In the genomic region with DNA sequence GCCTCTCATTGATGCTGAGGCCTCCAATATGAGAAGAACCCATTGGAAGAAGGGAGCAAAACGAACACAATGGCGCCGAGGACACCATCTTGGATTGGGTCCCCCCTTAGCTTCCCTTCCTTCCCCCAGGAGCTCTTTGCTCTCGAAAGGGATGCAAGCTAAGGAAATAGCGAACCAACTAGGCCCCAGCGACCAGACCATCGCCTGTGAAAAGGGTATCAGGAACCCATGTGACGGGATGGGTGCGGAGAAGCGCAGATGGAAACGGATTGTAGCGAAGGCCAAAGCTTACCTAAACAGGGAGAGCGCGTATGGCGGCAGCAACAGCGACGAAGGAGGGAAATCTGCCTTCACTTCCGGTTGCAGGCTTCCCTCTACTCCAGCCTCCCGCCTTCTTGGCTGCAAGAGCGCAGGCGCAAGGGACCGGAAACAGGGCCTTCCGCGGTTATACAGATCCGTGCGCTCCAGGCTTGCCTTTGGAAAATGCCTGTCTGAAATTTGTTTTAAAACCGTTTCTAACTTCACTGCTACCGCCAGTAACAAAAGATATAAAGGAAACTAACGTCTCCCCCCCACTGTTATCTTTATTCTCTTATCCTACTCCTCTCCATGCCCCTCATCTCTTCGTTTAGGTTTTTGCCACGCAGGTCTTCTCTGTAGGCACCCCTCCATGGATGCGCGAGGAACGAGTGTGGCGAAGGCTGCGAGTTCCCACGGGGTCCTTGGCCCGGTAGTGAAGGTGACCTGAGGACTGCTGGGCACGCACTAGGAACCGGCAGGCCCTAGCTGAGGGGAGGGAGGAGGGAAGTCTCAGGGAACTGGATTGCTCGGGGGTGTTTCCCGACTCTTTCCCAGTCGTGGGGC, we compare ENCODE assay signal across 1 cellular context.
TF ChIP-seq lines count a peak whose summit lies in the region.

A gene (minus strand): TSS at position 346 of the 864 bp plus-strand sequence. CDS start 1,471 bp downstream, outside the sequence.

TF ChIP-seq in A549, 52 proteins besides CTCF, POLR2A, EP300 and RAD21 (continued from another document):
- TF ChIP-seq, protein P1, sequence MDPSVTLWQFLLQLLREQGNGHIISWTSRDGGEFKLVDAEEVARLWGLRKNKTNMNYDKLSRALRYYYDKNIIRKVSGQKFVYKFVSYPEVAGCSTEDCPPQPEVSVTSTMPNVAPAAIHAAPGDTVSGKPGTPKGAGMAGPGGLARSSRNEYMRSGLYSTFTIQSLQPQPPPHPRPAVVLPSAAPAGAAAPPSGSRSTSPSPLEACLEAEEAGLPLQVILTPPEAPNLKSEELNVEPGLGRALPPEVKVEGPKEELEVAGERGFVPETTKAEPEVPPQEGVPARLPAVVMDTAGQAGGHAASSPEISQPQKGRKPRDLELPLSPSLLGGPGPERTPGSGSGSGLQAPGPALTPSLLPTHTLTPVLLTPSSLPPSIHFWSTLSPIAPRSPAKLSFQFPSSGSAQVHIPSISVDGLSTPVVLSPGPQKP (IDR thresholded peaks at IDR 0.05; ENCODE audit: low read depth, low read length): peak; percentile 32; the same call in 1 of the 2 replicates
- TF ChIP-seq, protein P2, sequence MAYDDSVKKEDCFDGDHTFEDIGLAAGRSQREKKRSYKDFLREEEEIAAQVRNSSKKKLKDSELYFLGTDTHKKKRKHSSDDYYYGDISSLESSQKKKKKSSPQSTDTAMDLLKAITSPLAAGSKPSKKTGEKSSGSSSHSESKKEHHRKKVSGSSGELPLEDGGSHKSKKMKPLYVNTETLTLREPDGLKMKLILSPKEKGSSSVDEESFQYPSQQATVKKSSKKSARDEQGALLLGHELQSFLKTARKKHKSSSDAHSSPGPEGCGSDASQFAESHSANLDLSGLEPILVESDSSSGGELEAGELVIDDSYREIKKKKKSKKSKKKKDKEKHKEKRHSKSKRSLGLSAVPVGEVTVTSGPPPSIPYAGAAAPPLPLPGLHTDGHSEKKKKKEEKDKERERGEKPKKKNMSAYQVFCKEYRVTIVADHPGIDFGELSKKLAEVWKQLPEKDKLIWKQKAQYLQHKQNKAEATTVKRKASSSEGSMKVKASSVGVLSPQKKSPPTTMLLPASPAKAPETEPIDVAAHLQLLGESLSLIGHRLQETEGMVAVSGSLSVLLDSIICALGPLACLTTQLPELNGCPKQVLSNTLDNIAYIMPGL (CRISPR knock-in tag; IDR thresholded peaks at IDR 0.05; ENCODE audit: borderline replicate concordance): no peak
- TF ChIP-seq, protein P3, sequence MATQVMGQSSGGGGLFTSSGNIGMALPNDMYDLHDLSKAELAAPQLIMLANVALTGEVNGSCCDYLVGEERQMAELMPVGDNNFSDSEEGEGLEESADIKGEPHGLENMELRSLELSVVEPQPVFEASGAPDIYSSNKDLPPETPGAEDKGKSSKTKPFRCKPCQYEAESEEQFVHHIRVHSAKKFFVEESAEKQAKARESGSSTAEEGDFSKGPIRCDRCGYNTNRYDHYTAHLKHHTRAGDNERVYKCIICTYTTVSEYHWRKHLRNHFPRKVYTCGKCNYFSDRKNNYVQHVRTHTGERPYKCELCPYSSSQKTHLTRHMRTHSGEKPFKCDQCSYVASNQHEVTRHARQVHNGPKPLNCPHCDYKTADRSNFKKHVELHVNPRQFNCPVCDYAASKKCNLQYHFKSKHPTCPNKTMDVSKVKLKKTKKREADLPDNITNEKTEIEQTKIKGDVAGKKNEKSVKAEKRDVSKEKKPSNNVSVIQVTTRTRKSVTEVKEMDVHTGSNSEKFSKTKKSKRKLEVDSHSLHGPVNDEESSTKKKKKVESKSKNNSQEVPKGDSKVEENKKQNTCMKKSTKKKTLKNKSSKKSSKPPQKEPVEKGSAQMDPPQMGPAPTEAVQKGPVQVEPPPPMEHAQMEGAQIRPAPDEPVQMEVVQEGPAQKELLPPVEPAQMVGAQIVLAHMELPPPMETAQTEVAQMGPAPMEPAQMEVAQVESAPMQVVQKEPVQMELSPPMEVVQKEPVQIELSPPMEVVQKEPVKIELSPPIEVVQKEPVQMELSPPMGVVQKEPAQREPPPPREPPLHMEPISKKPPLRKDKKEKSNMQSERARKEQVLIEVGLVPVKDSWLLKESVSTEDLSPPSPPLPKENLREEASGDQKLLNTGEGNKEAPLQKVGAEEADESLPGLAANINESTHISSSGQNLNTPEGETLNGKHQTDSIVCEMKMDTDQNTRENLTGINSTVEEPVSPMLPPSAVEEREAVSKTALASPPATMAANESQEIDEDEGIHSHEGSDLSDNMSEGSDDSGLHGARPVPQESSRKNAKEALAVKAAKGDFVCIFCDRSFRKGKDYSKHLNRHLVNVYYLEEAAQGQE (IDR thresholded peaks at IDR 0.05): no peak; the same call in 1 of the 2 replicates
